ENCODE assay signal across 1 cellular context in the genomic region with DNA sequence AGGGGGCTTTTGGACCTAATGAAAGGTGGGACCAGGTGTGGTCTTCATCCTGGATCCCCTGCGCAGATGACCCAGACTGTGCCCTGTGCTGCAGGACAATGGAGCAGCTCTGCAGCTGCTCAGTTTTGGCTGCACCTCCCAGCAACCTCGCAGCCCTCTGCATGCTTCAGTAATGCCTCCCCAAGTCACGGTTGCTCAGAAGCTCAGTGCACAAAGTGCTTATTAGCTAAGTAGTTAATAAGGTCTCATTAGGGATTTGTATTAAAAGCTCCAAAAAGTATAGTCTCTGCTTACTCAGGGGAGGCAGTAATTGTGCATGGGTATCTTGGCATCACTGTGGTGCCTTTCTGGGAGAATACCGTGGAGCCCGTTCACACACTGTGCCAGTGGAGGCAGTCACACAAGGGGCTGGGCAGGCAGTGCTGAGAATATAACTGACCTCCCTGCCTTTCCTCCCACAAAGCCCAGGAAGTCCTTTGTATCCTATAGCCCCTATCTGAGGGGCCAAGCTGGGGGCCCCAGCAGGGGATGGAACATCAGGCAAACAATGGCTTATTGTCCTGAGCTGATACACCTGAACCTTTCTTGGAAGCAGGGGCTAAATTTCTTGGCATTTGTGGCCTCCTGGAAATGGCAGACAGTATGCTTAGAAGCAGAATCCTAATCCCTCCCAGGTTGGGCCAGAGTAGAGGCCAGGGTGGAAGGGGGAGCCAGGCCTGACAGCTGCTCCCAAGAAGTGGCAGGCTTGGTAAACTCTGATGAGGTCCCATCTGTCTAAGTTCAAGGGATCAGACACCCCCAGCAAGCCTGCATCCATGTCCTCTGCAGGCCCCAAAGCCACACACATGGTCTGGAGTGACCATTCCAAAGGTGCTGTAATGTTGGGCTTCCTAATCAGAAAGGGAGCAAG.
TF ChIP-seq lines count a peak whose summit lies in the region.

No MANE protein-coding gene starts in this region.

TF ChIP-seq in HepG2, 621 proteins besides CTCF, POLR2A, EP300 and RAD21:
- TF ChIP-seq SOX6 (IDR thresholded peaks at IDR 0.05): no peak
- 0 out of 2 replicates have a peak, but pooled peaks have one; percentile 18 for TF ChIP-seq SOX6 (CRISPR knock-in tag; IDR thresholded peaks at IDR 0.05)
- TF ChIP-seq ZNF256 (CRISPR knock-in tag; conservative IDR thresholded peaks at IDR 0.05): no peak
- TF ChIP-seq XRCC5 (optimal IDR thresholded peaks at IDR 0.05; ENCODE audit: low read length): peak; percentile 17
- TF ChIP-seq SMARCC2 (IDR thresholded peaks at IDR 0.05): no peak
- TF ChIP-seq, protein P1, sequence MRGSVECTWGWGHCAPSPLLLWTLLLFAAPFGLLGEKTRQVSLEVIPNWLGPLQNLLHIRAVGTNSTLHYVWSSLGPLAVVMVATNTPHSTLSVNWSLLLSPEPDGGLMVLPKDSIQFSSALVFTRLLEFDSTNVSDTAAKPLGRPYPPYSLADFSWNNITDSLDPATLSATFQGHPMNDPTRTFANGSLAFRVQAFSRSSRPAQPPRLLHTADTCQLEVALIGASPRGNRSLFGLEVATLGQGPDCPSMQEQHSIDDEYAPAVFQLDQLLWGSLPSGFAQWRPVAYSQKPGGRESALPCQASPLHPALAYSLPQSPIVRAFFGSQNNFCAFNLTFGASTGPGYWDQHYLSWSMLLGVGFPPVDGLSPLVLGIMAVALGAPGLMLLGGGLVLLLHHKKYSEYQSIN (CRISPR knock-in tag; IDR thresholded peaks at IDR 0.05; ENCODE audit: borderline replicate concordance): no peak
- TF ChIP-seq PHF21A (CRISPR knock-in tag; IDR thresholded peaks at IDR 0.05): no peak
- TF ChIP-seq ZNF780A (CRISPR knock-in tag; IDR thresholded peaks at IDR 0.05): no peak
- no peak for TF ChIP-seq SOX13 (IDR thresholded peaks at IDR 0.05)
- 0 out of 4 replicates have a peak, but pooled peaks of 1 of the 2 experiments have one; percentile 16 for TF ChIP-seq SOX13 (CRISPR knock-in tag; conservative IDR thresholded peaks at IDR 0.05 in 1 of 2, IDR thresholded peaks at IDR 0.05 in 1 of 2)
- TF ChIP-seq, protein P2, sequence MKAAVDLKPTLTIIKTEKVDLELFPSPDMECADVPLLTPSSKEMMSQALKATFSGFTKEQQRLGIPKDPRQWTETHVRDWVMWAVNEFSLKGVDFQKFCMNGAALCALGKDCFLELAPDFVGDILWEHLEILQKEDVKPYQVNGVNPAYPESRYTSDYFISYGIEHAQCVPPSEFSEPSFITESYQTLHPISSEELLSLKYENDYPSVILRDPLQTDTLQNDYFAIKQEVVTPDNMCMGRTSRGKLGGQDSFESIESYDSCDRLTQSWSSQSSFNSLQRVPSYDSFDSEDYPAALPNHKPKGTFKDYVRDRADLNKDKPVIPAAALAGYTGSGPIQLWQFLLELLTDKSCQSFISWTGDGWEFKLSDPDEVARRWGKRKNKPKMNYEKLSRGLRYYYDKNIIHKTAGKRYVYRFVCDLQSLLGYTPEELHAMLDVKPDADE (CRISPR knock-in tag; IDR thresholded peaks at IDR 0.05): no peak
